20 cellular contexts compared by ENCODE assay signal in genomic region chr11:66242085-66242765, GRCh38. TPM values are rescaled to one million over a fixed set of nuclear protein-coding genes. Genes with fewer than 3 reads are reported as not detected.
DNase-seq lines count a peak whose midpoint lies in the region; ATAC-seq, FAIRE-seq and TF ChIP-seq lines count a peak whose summit lies in the region.
"Had no signal": no experiment of that assay in that cellular context is flagged by ENCODE, and none has a peak within 500 bp of the region (broad histone marks: within the 10 kb centered on the region; RNA-seq: fewer than 3 reads in every experiment).

No MANE protein-coding gene starts in this region.

- no peaks in the 10 kb centered on the region for H3K27me3 Mint-ChIP-seq in activated naive CD4-positive, alpha-beta T cell treated with anti-CD3 and anti-CD28 coated beads for 36 hours (ENCODE audit: low read depth)
- no peaks in the 10 kb centered on the region for H3K27me3 Mint-ChIP-seq in T-helper 17 cell
- H3K27me3 Mint-ChIP-seq: CD4-positive, CD25-positive, alpha-beta regulatory T cell had no signal

- H3K27ac Mint-ChIP-seq in activated naive CD4-positive, alpha-beta T cell treated with anti-CD3 and anti-CD28 coated beads, Interleukin-2, amount 50 U/mL, for 72 hours: peak overlapping the region; percentile 40 to 69
- no peak overlapping the region for H3K27ac Mint-ChIP-seq in activated naive CD4-positive, alpha-beta T cell treated with anti-CD3 and anti-CD28 coated beads for 36 hours
- H3K27ac Mint-ChIP-seq in T-helper 17 cell: peak overlapping the region; percentile 54
- H3K27ac Mint-ChIP-seq: neural progenitor cell; T-helper 1 cell treated with Interleukin-12 subunit alpha and Interleukin-12 subunit beta and Interleukin-4 antibody, amounts not matched to agents 30 μg/mL and 1 μg/mL, for 36 hours had no signal

- no peak overlapping the region for H2AFZ ChIP-seq in HepG2 (ENCODE audit: low read length)
- H2AFZ ChIP-seq: neural progenitor cell had no signal

- H3K4me3 Mint-ChIP-seq in activated naive CD4-positive, alpha-beta T cell treated with anti-CD3 and anti-CD28 coated beads for 36 hours: no peak overlapping the region
- peak overlapping the region; percentile 25 for H3K4me3 Mint-ChIP-seq in T-helper 17 cell
- H3K4me3 Mint-ChIP-seq: neural progenitor cell; T-helper 1 cell treated with Interleukin-12 subunit alpha and Interleukin-12 subunit beta and Interleukin-4 antibody, amounts not matched to agents 30 μg/mL and 1 μg/mL, for 36 hours had no signal

- H4K20me1 ChIP-seq in HepG2 (ENCODE audit: insufficient read depth, low read length): no peaks in the 10 kb centered on the region

- TF ChIP-seq POLR2A in HepG2 (IDR thresholded peaks at IDR 0.05; ENCODE audit: insufficient read depth in 1 of 2, low read depth in 2 of 2, low read length in 2 of 2): no peak

- H3K36me3 Mint-ChIP-seq in activated naive CD4-positive, alpha-beta T cell treated with anti-CD3 and anti-CD28 coated beads, Interleukin-2, amount 50 U/mL, for 72 hours: no peaks in the 10 kb centered on the region
- H3K36me3 Mint-ChIP-seq in activated naive CD4-positive, alpha-beta T cell treated with anti-CD3 and anti-CD28 coated beads for 36 hours (ENCODE audit: low read depth): peaks cover 9% of the 10 kb centered on the region
- H3K36me3 Mint-ChIP-seq in T-helper 17 cell (ENCODE audit: low read depth): peaks cover 6% of the 10 kb centered on the region

- H3K36me3 ChIP-seq in HepG2 (replicated peaks in 1 of 2; ENCODE audit: control insufficient read depth in 1 of 2, insufficient read depth in 2 of 2, low read length in 2 of 2) (peaks cover 3% of the 10 kb centered on the region in 2 experiments; a peak in 3 of 5 replicates), left lung (peaks cover 0 to 76% of the 10 kb centered on the region in 2 donors)
- H3K36me3 ChIP-seq: neural progenitor cell had no signal

- H3K4me3 ChIP-seq in HepG2 (replicated peaks in 1 of 3; ENCODE audit: insufficient read depth in 1 of 3, low read depth in 2 of 3, low read length in 3 of 3) (no peak overlapping the region), left lung (no peak overlapping the region)
- H3K4me3 ChIP-seq: neural progenitor cell, upper lobe of right lung had no signal

- BruUV-seq in HepG2 (replicated peaks; lab: Mats Ljungman, UMichigan): no TSS peak

- no peak overlapping the region for H3K9ac ChIP-seq in HepG2 (ENCODE audit: insufficient read depth, low read depth, low read length)
- H3K9ac ChIP-seq: neural progenitor cell had no signal

- TF ChIP-seq RAD21 in HepG2 (CRISPR knock-in tag; IDR thresholded peaks at IDR 0.05): no peak

- WGBS in HepG2 (ENCODE audit: low lambda C conversion rate): 90% methylated on average over 4 of the region's 14 CpGs

- H3K27me3 ChIP-seq in HepG2 (ENCODE audit: control insufficient read depth in 1 of 2, insufficient read depth in 2 of 2, low read length in 2 of 2): no peaks in the 10 kb centered on the region
- no peaks in the 10 kb centered on the region for H3K27me3 ChIP-seq in left lung
- H3K27me3 ChIP-seq: neural progenitor cell, upper lobe of right lung had no signal

- CTCF ChIA-PET in activated naive CD4-positive, alpha-beta T cell treated with anti-CD3 and anti-CD28 coated beads for 36 hours (lab: Charles Lee): interaction anchor here (0.6 kb wide), 1 partner anchor 122 kb away, joined by 3 read pairs; no protein-coding TSS in a partner anchor
- CTCF ChIA-PET in HepG2 (lab: Yijun Ruan, JAX; ENCODE audit: low intra/inter-chr PET ratio, low total read pairs): no interaction called here

- no peaks in the 10 kb centered on the region for H3K9me3 ChIP-seq in T-helper 17 cell (ENCODE audit: control insufficient read depth, low read length, poor library complexity, severe bottlenecking)
- no peaks in the 10 kb centered on the region for H3K9me3 ChIP-seq in HepG2 (ENCODE audit: low read length)
- H3K9me3 ChIP-seq in left lung: no peaks in the 10 kb centered on the region
- H3K9me3 ChIP-seq: upper lobe of right lung had no signal

- no peaks in the 10 kb centered on the region for H3K4me1 Mint-ChIP-seq in activated naive CD4-positive, alpha-beta T cell treated with anti-CD3 and anti-CD28 coated beads for 36 hours (ENCODE audit: low read depth)
- H3K4me1 Mint-ChIP-seq in T-helper 17 cell: peaks cover 8% of the 10 kb centered on the region

- no peak for TF ChIP-seq CTCF in HepG2 (CRISPR knock-in tag; IDR thresholded peaks at IDR 0.05)
- no peak for TF ChIP-seq CTCF in left lung (IDR thresholded peaks at IDR 0.05)

- no peak for FAIRE-seq in HepG2 (lab: Jason Lieb, UNC)
- FAIRE-seq: endothelial cell of umbilical vein had no signal

- intact Hi-C loops in activated naive CD4-positive, alpha-beta T cell treated with anti-CD3 and anti-CD28 coated beads for 36 hours (cut with micrococcal nuclease): no loop called here
- intact Hi-C loops in HepG2 (cut with micrococcal nuclease; ENCODE audit: unreplicated experiment): no loop called here
- intact Hi-C loops in left lung (cut with DNase I): no loop called here

- in situ Hi-C loops in HepG2 (cut with HindIII; ENCODE audit: extremely low pct_ligation_motif_present, low pct_unique_long_range_greater_than_20kb): no loop called here

- no peak for DNase-seq in activated naive CD4-positive, alpha-beta T cell treated with anti-CD3 and anti-CD28 coated beads, Interleukin-2, amount 50 U/mL, for 72 hours (ENCODE audit: low spot score in 2 of 2)
- DNase-seq in activated naive CD4-positive, alpha-beta T cell treated with anti-CD3 and anti-CD28 coated beads for 36 hours: no peak
- DNase-seq in T-helper 17 cell: no peak
- no peak for DNase-seq in HepG2 (ENCODE audit: low spot score)
- DNase-seq in stimulated activated naive CD8-positive, alpha-beta T cell treated with anti-CD3 and anti-CD28 coated beads, Interleukin-15, Interleukin-2, amounts not matched to agents 100 U/mL and 50 U/mL, for 24 hours: no peak
- no peak for DNase-seq in NCI-H526 (lab: John Stamatoyannopoulos, UW)
- DNase-seq in NCI-H1092 (lab: John Stamatoyannopoulos, UW): no peak
- no peak for DNase-seq in left lung
- DNase-seq: activated CD8-positive, alpha-beta memory T cell treated with anti-CD3 and anti-CD28 coated beads, Interleukin-2, amount 50 U/mL, for 48 hours; activated naive CD4-positive, alpha-beta T cell; CD4-positive, CD25-positive, alpha-beta regulatory T cell; cortex of kidney; NCI-H1694; SIG-M5; stimulated activated naive CD4-positive, alpha-beta T cell; upper lobe of right lung had no signal

- POLR2A ChIA-PET in HepG2 (lab: Yijun Ruan, JAX): no interaction called here

- H3K4me1 ChIP-seq in HepG2 (ENCODE audit: insufficient read depth, low read length) (no peaks in the 10 kb centered on the region), left lung (no peaks in the 10 kb centered on the region)
- H3K4me1 ChIP-seq: neural progenitor cell, upper lobe of right lung had no signal

- H3K9me3 Mint-ChIP-seq in activated naive CD4-positive, alpha-beta T cell treated with anti-CD3 and anti-CD28 coated beads, Interleukin-2, amount 50 U/mL, for 72 hours: no peaks in the 10 kb centered on the region
- no peaks in the 10 kb centered on the region for H3K9me3 Mint-ChIP-seq in activated naive CD4-positive, alpha-beta T cell treated with anti-CD3 and anti-CD28 coated beads for 36 hours
- H3K9me3 Mint-ChIP-seq: CD4-positive, CD25-positive, alpha-beta regulatory T cell; neural progenitor cell; T-helper 1 cell treated with Interleukin-12 subunit alpha and Interleukin-12 subunit beta and Interleukin-4 antibody, amounts not matched to agents 30 μg/mL and 1 μg/mL, for 36 hours had no signal

- no peak for TF ChIP-seq EP300 in HepG2 (IDR thresholded peaks at IDR 0.05; ENCODE audit: low read depth in 2 of 2, low read length in 2 of 2)
- no peak for TF ChIP-seq EP300 in HepG2 (CRISPR knock-in tag; IDR thresholded peaks at IDR 0.05; ENCODE audit: borderline replicate concordance)

- H3K27ac ChIP-seq in HepG2 (ENCODE audit: extremely low read length, insufficient read depth, low read length): no peak overlapping the region
- H3K27ac ChIP-seq in left lung: no peak overlapping the region
- H3K27ac ChIP-seq: neural progenitor cell, upper lobe of right lung had no signal

- ATAC-seq in activated naive CD4-positive, alpha-beta T cell treated with anti-CD3 and anti-CD28 coated beads, Interleukin-2, amount 50 U/mL, for 72 hours: no peak
- ATAC-seq in T-helper 17 cell (no peak), HepG2 (no peak), left lung (no peak)
- ATAC-seq in stimulated activated naive CD8-positive, alpha-beta T cell treated with anti-CD3 and anti-CD28 coated beads, Interleukin-15, Interleukin-2, amounts not matched to agents 100 U/mL and 50 U/mL, for 24 hours: peak; percentile 12
- ATAC-seq: upper lobe of right lung had no signal

- no peaks in the 10 kb centered on the region for H3K79me2 ChIP-seq in HepG2 (ENCODE audit: insufficient read depth, low read length)

- H3K4me2 ChIP-seq in HepG2 (ENCODE audit: low read depth, low read length): no peak overlapping the region
- H3K4me2 ChIP-seq: neural progenitor cell had no signal

RNA-seq across cellular contexts. Expression of gene KLC2, which starts 15.3 kb away (rescaled TPM):
- total RNA-seq in activated naive CD4-positive, alpha-beta T cell treated with anti-CD3 and anti-CD28 coated beads, Interleukin-2, amount 50 U/mL, for 72 hours: 10 to 100 TPM; 26.0 to 69.7 TPM
- total RNA-seq in activated naive CD4-positive, alpha-beta T cell treated with anti-CD3 and anti-CD28 coated beads for 36 hours: 10 to 100 TPM; 36.9 to 41.7 TPM
- total RNA-seq in T-helper 17 cell (10 to 100 TPM; 55.1 to 58.3 TPM), HepG2 (2016; rRNA removed; fragmentation: Illumina TruSeq; extraction: Trizol) (5.8 and 8.9 TPM in 2 replicates), left lung (10 to 100 TPM; 32.8 to 34.3 TPM)
- total RNA-seq in HepG2 (2016; cell fraction: cytosol; rRNA removed; fragmentation: Illumina TruSeq; extraction: Trizol; ENCODE audit: low read depth): 2.9 and 4.1 TPM in 2 replicates
- total RNA-seq in HepG2 (2016; cell fraction: insoluble cytoplasmic fraction; rRNA removed; fragmentation: Illumina TruSeq; extraction: Trizol): 6.4 and 10.4 TPM in 2 replicates
- total RNA-seq in HepG2 (2016; cell fraction: membrane; rRNA removed; fragmentation: Illumina TruSeq; extraction: Trizol): 5.1 and 5.2 TPM in 2 replicates
- 7.2 and 9.9 TPM in 2 replicates for total RNA-seq in HepG2 (2016; cell fraction: nucleus; rRNA removed; fragmentation: Illumina TruSeq; extraction: Trizol)
- 9.2 and 13.5 TPM in 2 replicates for polyA plus RNA-seq in HepG2 (2011; rRNA removed)
- 6.2 and 8.0 TPM in 2 replicates for polyA plus RNA-seq in HepG2 (2011; cell fraction: cytosol; rRNA removed)
- polyA plus RNA-seq in HepG2 (2011; cell fraction: nucleus; rRNA removed): 37.0 and 38.9 TPM in 2 replicates
- polyA plus RNA-seq in HepG2 (2012): 8.0 and 20.4 TPM in 2 replicates
- 2.3 and 2.5 TPM in 2 replicates for polyA plus RNA-seq in HepG2 (2016; cell fraction: cytosol; fragmentation: Illumina TruSeq; extraction: Trizol; ENCODE audit: low read depth)
- polyA plus RNA-seq in HepG2 (2016; cell fraction: insoluble cytoplasmic fraction; fragmentation: Illumina TruSeq; extraction: Trizol; ENCODE audit: low read depth): 10.3 and 13.3 TPM in 2 replicates
- polyA plus RNA-seq in HepG2 (2016; cell fraction: membrane; fragmentation: Illumina TruSeq; extraction: Trizol; ENCODE audit: low read depth): 4.7 and 5.2 TPM in 2 replicates
- 23.2 and 27.0 TPM in 2 replicates for polyA plus RNA-seq in HepG2 (2016; cell fraction: nucleus; fragmentation: Illumina TruSeq; extraction: Trizol; ENCODE audit: insufficient read depth, low read depth)
- polyA minus RNA-seq in HepG2 (2011; rRNA and poly(A)+ RNA removed; ENCODE audit: low replicate concordance): 17.2 and 38.7 TPM in 2 replicates
- polyA minus RNA-seq in HepG2 (2011; cell fraction: cytosol; rRNA and poly(A)+ RNA removed): 5.8 and 6.9 TPM in 2 replicates
- 6.4 and 8.5 TPM in 2 replicates for polyA minus RNA-seq in HepG2 (2011; cell fraction: nucleus; rRNA and poly(A)+ RNA removed)

RNA-seq across cellular contexts. Expression of gene RAB1B, which starts 26.2 kb away (rescaled TPM):
- total RNA-seq in activated naive CD4-positive, alpha-beta T cell treated with anti-CD3 and anti-CD28 coated beads, Interleukin-2, amount 50 U/mL, for 72 hours: 100 to 1,000 TPM; 138 to 153 TPM
- total RNA-seq in activated naive CD4-positive, alpha-beta T cell treated with anti-CD3 and anti-CD28 coated beads for 36 hours: 100 to 1,000 TPM; 112 to 115 TPM
- 10 to 100 TPM; 72.8 to 89.1 TPM for total RNA-seq in T-helper 17 cell
- 73.7 and 77.9 TPM in 2 replicates for total RNA-seq in HepG2 (2016; rRNA removed; fragmentation: Illumina TruSeq; extraction: Trizol)
- 22.8 and 24.5 TPM in 2 replicates for total RNA-seq in HepG2 (2016; cell fraction: cytosol; rRNA removed; fragmentation: Illumina TruSeq; extraction: Trizol; ENCODE audit: low read depth)
- total RNA-seq in HepG2 (2016; cell fraction: insoluble cytoplasmic fraction; rRNA removed; fragmentation: Illumina TruSeq; extraction: Trizol): 71.1 and 82.5 TPM in 2 replicates
- total RNA-seq in HepG2 (2016; cell fraction: membrane; rRNA removed; fragmentation: Illumina TruSeq; extraction: Trizol): 43.6 and 49.5 TPM in 2 replicates
- 29.4 and 33.2 TPM in 2 replicates for total RNA-seq in HepG2 (2016; cell fraction: nucleus; rRNA removed; fragmentation: Illumina TruSeq; extraction: Trizol)
- 87.9 and 97.8 TPM in 2 replicates for polyA plus RNA-seq in HepG2 (2011; rRNA removed)
- 86.4 and 116 TPM in 2 replicates for polyA plus RNA-seq in HepG2 (2011; cell fraction: cytosol; rRNA removed)
- 58.8 and 60.5 TPM in 2 replicates for polyA plus RNA-seq in HepG2 (2011; cell fraction: nucleus; rRNA removed)
- polyA plus RNA-seq in HepG2 (2012): 48.5 and 57.1 TPM in 2 replicates
- polyA plus RNA-seq in HepG2 (2016; cell fraction: cytosol; fragmentation: Illumina TruSeq; extraction: Trizol; ENCODE audit: low read depth): 28.9 and 32.8 TPM in 2 replicates
- 89.9 and 95.0 TPM in 2 replicates for polyA plus RNA-seq in HepG2 (2016; cell fraction: insoluble cytoplasmic fraction; fragmentation: Illumina TruSeq; extraction: Trizol; ENCODE audit: low read depth)
- polyA plus RNA-seq in HepG2 (2016; cell fraction: membrane; fragmentation: Illumina TruSeq; extraction: Trizol; ENCODE audit: low read depth): 51.2 TPM in 2 replicates
- polyA plus RNA-seq in HepG2 (2016; cell fraction: nucleus; fragmentation: Illumina TruSeq; extraction: Trizol; ENCODE audit: insufficient read depth, low read depth): 63.8 and 71.2 TPM in 2 replicates
- 142 and 271 TPM in 2 replicates for polyA minus RNA-seq in HepG2 (2011; rRNA and poly(A)+ RNA removed; ENCODE audit: low replicate concordance)
- polyA minus RNA-seq in HepG2 (2011; cell fraction: cytosol; rRNA and poly(A)+ RNA removed): 48.5 and 50.0 TPM in 2 replicates
- 7.7 and 9.4 TPM in 2 replicates for polyA minus RNA-seq in HepG2 (2011; cell fraction: nucleus; rRNA and poly(A)+ RNA removed)
- total RNA-seq in left lung: 100 to 1,000 TPM; 141 to 154 TPM

RNA-seq across cellular contexts. Expression of gene CNIH2, which starts 35.8 kb away (rescaled TPM):
- 1 to 10 TPM; 1.7 to 4.5 TPM for total RNA-seq in activated naive CD4-positive, alpha-beta T cell treated with anti-CD3 and anti-CD28 coated beads, Interleukin-2, amount 50 U/mL, for 72 hours
- 1 to 10 TPM; 1.2 to 1.6 TPM for total RNA-seq in activated naive CD4-positive, alpha-beta T cell treated with anti-CD3 and anti-CD28 coated beads for 36 hours
- total RNA-seq in T-helper 17 cell (10 to 100 TPM in 1 of 2 donors, 1 to 10 TPM in 1; 9.0 to 14.4 TPM), HepG2 (2016; rRNA removed; fragmentation: Illumina TruSeq; extraction: Trizol) (0.18 and 0.60 TPM in 2 replicates), left lung (1 to 10 TPM in 1 of 2 donors, under 1 TPM in 1; 0.81 to 1.4 TPM)
- 0.44 and 1.2 TPM in 2 replicates for total RNA-seq in HepG2 (2016; cell fraction: cytosol; rRNA removed; fragmentation: Illumina TruSeq; extraction: Trizol; ENCODE audit: low read depth)
- 0.13 and 0.17 TPM in 2 replicates for total RNA-seq in HepG2 (2016; cell fraction: insoluble cytoplasmic fraction; rRNA removed; fragmentation: Illumina TruSeq; extraction: Trizol)
- 1.2 TPM in 2 replicates for total RNA-seq in HepG2 (2016; cell fraction: membrane; rRNA removed; fragmentation: Illumina TruSeq; extraction: Trizol)
- 0.47 and 0.69 TPM in 2 replicates for total RNA-seq in HepG2 (2016; cell fraction: nucleus; rRNA removed; fragmentation: Illumina TruSeq; extraction: Trizol)
- polyA plus RNA-seq in HepG2 (2011; rRNA removed): 0.25 and 0.69 TPM in 2 replicates
- 0.32 and 0.35 TPM in 2 replicates for polyA plus RNA-seq in HepG2 (2011; cell fraction: cytosol; rRNA removed)
- polyA plus RNA-seq in HepG2 (2011; cell fraction: nucleus; rRNA removed): 0.47 and 0.55 TPM in 2 replicates
- polyA plus RNA-seq in HepG2 (2012): 0.09 and 0.23 TPM in 2 replicates
- polyA plus RNA-seq in HepG2 (2016; cell fraction: cytosol; fragmentation: Illumina TruSeq; extraction: Trizol; ENCODE audit: low read depth): 4.5 and 4.9 TPM in 2 replicates
- polyA plus RNA-seq in HepG2 (2016; cell fraction: insoluble cytoplasmic fraction; fragmentation: Illumina TruSeq; extraction: Trizol; ENCODE audit: low read depth): 0.73 and 0.97 TPM in 2 replicates
- 4.7 and 4.8 TPM in 2 replicates for polyA plus RNA-seq in HepG2 (2016; cell fraction: membrane; fragmentation: Illumina TruSeq; extraction: Trizol; ENCODE audit: low read depth)
- 0.59 and 1.3 TPM in 2 replicates for polyA plus RNA-seq in HepG2 (2016; cell fraction: nucleus; fragmentation: Illumina TruSeq; extraction: Trizol; ENCODE audit: insufficient read depth, low read depth)
- polyA minus RNA-seq in HepG2 (2011; rRNA and poly(A)+ RNA removed; ENCODE audit: low replicate concordance): 0.26 TPM in 1 of 2 replicates, not detected in the other
- not detected in 2 replicates for polyA minus RNA-seq in HepG2 (2011; cell fraction: cytosol; rRNA and poly(A)+ RNA removed)
- polyA minus RNA-seq in HepG2 (2011; cell fraction: nucleus; rRNA and poly(A)+ RNA removed): not detected in 2 replicates
- polyA plus RNA-seq: CD4-positive, CD25-positive, alpha-beta regulatory T cell had no signal

RNA-seq across cellular contexts. Expression of gene YIF1A, which starts 46.7 kb away (rescaled TPM):
- total RNA-seq in activated naive CD4-positive, alpha-beta T cell treated with anti-CD3 and anti-CD28 coated beads, Interleukin-2, amount 50 U/mL, for 72 hours: 10 to 100 TPM; 45.9 to 55.4 TPM
- 10 to 100 TPM; 45.9 to 49.7 TPM for total RNA-seq in activated naive CD4-positive, alpha-beta T cell treated with anti-CD3 and anti-CD28 coated beads for 36 hours
- 10 to 100 TPM; 32.6 to 35.1 TPM for total RNA-seq in T-helper 17 cell
- 78.9 and 145 TPM in 2 replicates for total RNA-seq in HepG2 (2016; rRNA removed; fragmentation: Illumina TruSeq; extraction: Trizol)
- 67.9 and 97.5 TPM in 2 replicates for total RNA-seq in HepG2 (2016; cell fraction: cytosol; rRNA removed; fragmentation: Illumina TruSeq; extraction: Trizol; ENCODE audit: low read depth)
- total RNA-seq in HepG2 (2016; cell fraction: insoluble cytoplasmic fraction; rRNA removed; fragmentation: Illumina TruSeq; extraction: Trizol): 79.1 and 144 TPM in 2 replicates
- 74.6 and 94.5 TPM in 2 replicates for total RNA-seq in HepG2 (2016; cell fraction: membrane; rRNA removed; fragmentation: Illumina TruSeq; extraction: Trizol)
- total RNA-seq in HepG2 (2016; cell fraction: nucleus; rRNA removed; fragmentation: Illumina TruSeq; extraction: Trizol): 100 and 123 TPM in 2 replicates
- 133 and 166 TPM in 2 replicates for polyA plus RNA-seq in HepG2 (2011; rRNA removed)
- 145 and 216 TPM in 2 replicates for polyA plus RNA-seq in HepG2 (2011; cell fraction: cytosol; rRNA removed)
- 188 and 197 TPM in 2 replicates for polyA plus RNA-seq in HepG2 (2011; cell fraction: nucleus; rRNA removed)
- 82.1 and 113 TPM in 2 replicates for polyA plus RNA-seq in HepG2 (2012)
- 70.4 and 85.6 TPM in 2 replicates for polyA plus RNA-seq in HepG2 (2016; cell fraction: cytosol; fragmentation: Illumina TruSeq; extraction: Trizol; ENCODE audit: low read depth)
- polyA plus RNA-seq in HepG2 (2016; cell fraction: insoluble cytoplasmic fraction; fragmentation: Illumina TruSeq; extraction: Trizol; ENCODE audit: low read depth): 74.0 and 87.7 TPM in 2 replicates
- 69.4 and 78.0 TPM in 2 replicates for polyA plus RNA-seq in HepG2 (2016; cell fraction: membrane; fragmentation: Illumina TruSeq; extraction: Trizol; ENCODE audit: low read depth)
- polyA plus RNA-seq in HepG2 (2016; cell fraction: nucleus; fragmentation: Illumina TruSeq; extraction: Trizol; ENCODE audit: insufficient read depth, low read depth): 157 and 186 TPM in 2 replicates
- polyA minus RNA-seq in HepG2 (2011; rRNA and poly(A)+ RNA removed; ENCODE audit: low replicate concordance): 241 and 330 TPM in 2 replicates
- 159 and 162 TPM in 2 replicates for polyA minus RNA-seq in HepG2 (2011; cell fraction: cytosol; rRNA and poly(A)+ RNA removed)
- polyA minus RNA-seq in HepG2 (2011; cell fraction: nucleus; rRNA and poly(A)+ RNA removed): 44.9 and 46.5 TPM in 2 replicates
- 100 to 1,000 TPM in 1 of 2 donors, 10 to 100 TPM in 1; 97.1 to 118 TPM for total RNA-seq in left lung

RNA-seq across cellular contexts. Expression of gene TMEM151A, which starts 49.5 kb away (rescaled TPM):
- not detected for total RNA-seq in activated naive CD4-positive, alpha-beta T cell treated with anti-CD3 and anti-CD28 coated beads, Interleukin-2, amount 50 U/mL, for 72 hours
- total RNA-seq in activated naive CD4-positive, alpha-beta T cell treated with anti-CD3 and anti-CD28 coated beads for 36 hours: not detected
- total RNA-seq in T-helper 17 cell: under 1 TPM; 0.16 to 0.32 TPM
- total RNA-seq in HepG2 (2016; rRNA removed; fragmentation: Illumina TruSeq; extraction: Trizol): 0.10 and 0.18 TPM in 2 replicates
- total RNA-seq in HepG2 (2016; cell fraction: cytosol; rRNA removed; fragmentation: Illumina TruSeq; extraction: Trizol; ENCODE audit: low read depth): 0.09 and 0.10 TPM in 2 replicates
- total RNA-seq in HepG2 (2016; cell fraction: insoluble cytoplasmic fraction; rRNA removed; fragmentation: Illumina TruSeq; extraction: Trizol): 0.09 and 0.13 TPM in 2 replicates
- total RNA-seq in HepG2 (2016; cell fraction: membrane; rRNA removed; fragmentation: Illumina TruSeq; extraction: Trizol): 0.10 and 0.15 TPM in 2 replicates
- total RNA-seq in HepG2 (2016; cell fraction: nucleus; rRNA removed; fragmentation: Illumina TruSeq; extraction: Trizol): 0.13 and 0.19 TPM in 2 replicates
- polyA plus RNA-seq in HepG2 (2011; rRNA removed): 0.33 and 0.48 TPM in 2 replicates
- polyA plus RNA-seq in HepG2 (2011; cell fraction: cytosol; rRNA removed): 0.35 and 0.48 TPM in 2 replicates
- polyA plus RNA-seq in HepG2 (2011; cell fraction: nucleus; rRNA removed): 0.74 and 0.76 TPM in 2 replicates
- polyA plus RNA-seq in HepG2 (2012): 0.40 and 0.52 TPM in 2 replicates
- 0.07 TPM in 1 of 2 replicates, not detected in the other for polyA plus RNA-seq in HepG2 (2016; cell fraction: cytosol; fragmentation: Illumina TruSeq; extraction: Trizol; ENCODE audit: low read depth)
- polyA plus RNA-seq in HepG2 (2016; cell fraction: insoluble cytoplasmic fraction; fragmentation: Illumina TruSeq; extraction: Trizol; ENCODE audit: low read depth): 0.14 and 0.15 TPM in 2 replicates
- 0.11 and 0.16 TPM in 2 replicates for polyA plus RNA-seq in HepG2 (2016; cell fraction: membrane; fragmentation: Illumina TruSeq; extraction: Trizol; ENCODE audit: low read depth)
- polyA plus RNA-seq in HepG2 (2016; cell fraction: nucleus; fragmentation: Illumina TruSeq; extraction: Trizol; ENCODE audit: insufficient read depth, low read depth): 0.17 and 0.18 TPM in 2 replicates
- polyA minus RNA-seq in HepG2 (2011; rRNA and poly(A)+ RNA removed; ENCODE audit: low replicate concordance): 0.09 and 1.0 TPM in 2 replicates
- 0.26 and 0.30 TPM in 2 replicates for polyA minus RNA-seq in HepG2 (2011; cell fraction: cytosol; rRNA and poly(A)+ RNA removed)
- 0.62 and 0.77 TPM in 2 replicates for polyA minus RNA-seq in HepG2 (2011; cell fraction: nucleus; rRNA and poly(A)+ RNA removed)
- total RNA-seq in left lung: under 1 TPM in 1 of 2 donors, not detected in 1; 0.21 TPM
- total RNA-seq: CD4-positive, CD25-positive, alpha-beta regulatory T cell; endothelial cell of umbilical vein; M059J had no signal
- polyA plus RNA-seq: CD4-positive, CD25-positive, alpha-beta regulatory T cell; endothelial cell of umbilical vein had no signal
